ENCODE assay signal across 15 cellular contexts in the genomic region with DNA sequence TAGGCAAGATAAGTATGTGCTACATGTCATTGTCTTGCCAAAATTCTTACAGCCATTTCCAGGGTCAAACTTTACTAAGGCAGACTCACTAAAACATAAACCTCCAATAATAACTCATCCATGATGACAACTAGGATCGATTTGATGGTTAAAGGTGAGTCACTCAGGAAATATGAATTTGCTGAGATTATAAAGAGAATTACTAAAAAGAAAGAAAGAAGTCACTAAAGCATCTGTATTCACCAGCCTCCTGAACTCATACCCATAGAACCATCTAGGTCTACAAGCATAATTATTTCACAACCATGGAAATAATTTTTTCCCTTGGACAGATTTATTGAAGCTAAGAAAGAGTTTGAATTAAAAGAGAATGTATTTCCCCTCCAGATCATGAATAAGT.
"Had no signal": no experiment of that assay in that cellular context is flagged by ENCODE, and none has a peak within 500 bp of the region (broad histone marks: within the 10 kb centered on the region; RNA-seq: fewer than 3 reads in every experiment).

No MANE protein-coding gene starts in this region.

- H3K36me3 ChIP-seq: heart left ventricle, left ventricle myocardium inferior, stomach, thoracic aorta, WERI-Rb-1 had no signal

- DNase-seq: activated CD4-positive, alpha-beta memory T cell treated with anti-CD3 and anti-CD28 coated beads, Interleukin-2, amount 10 ng/mL, durations not matched to agents 7 days and 5 days; activated CD4-positive, alpha-beta T cell treated with anti-CD3 and anti-CD28 coated beads for 36 hours; activated CD8-positive, alpha-beta memory T cell treated with anti-CD3 and anti-CD28 coated beads, Interleukin-2, amount 50 U/mL, for 4 hours; activated naive CD8-positive, alpha-beta T cell treated with anti-CD3 and anti-CD28 coated beads, Interleukin-2, amount 50 U/mL, for 24 hours; body of pancreas; effector memory CD8-positive, alpha-beta T cell; foreskin keratinocyte; heart left ventricle; left ventricle myocardium inferior; stimulated activated CD4-positive, alpha-beta T cell treated with anti-CD3 and anti-CD28 coated beads, Interleukin-4, amount 100 ng/mL, for 24 hours; stomach; T-helper 1 cell; WERI-Rb-1 had no signal

- H3K27me3 ChIP-seq: body of pancreas, foreskin keratinocyte, heart left ventricle, stomach had no signal

- H3K4me3 ChIP-seq: body of pancreas, heart left ventricle, left ventricle myocardium inferior, stomach, thoracic aorta had no signal

- H3K27ac ChIP-seq: body of pancreas, foreskin keratinocyte, heart left ventricle, left ventricle myocardium inferior, stomach, thoracic aorta, WERI-Rb-1 had no signal

- H3K4me1 ChIP-seq: body of pancreas, foreskin keratinocyte, left ventricle myocardium inferior had no signal

- ATAC-seq: activated CD4-positive, alpha-beta T cell treated with anti-CD3 and anti-CD28 coated beads for 36 hours; activated naive CD8-positive, alpha-beta T cell treated with anti-CD3 and anti-CD28 coated beads, Interleukin-2, amount 50 U/mL, for 24 hours; body of pancreas; effector memory CD8-positive, alpha-beta T cell; foreskin keratinocyte; heart left ventricle; sciatic nerve had no signal
